3 cellular contexts compared by ENCODE assay signal in the genomic region with DNA sequence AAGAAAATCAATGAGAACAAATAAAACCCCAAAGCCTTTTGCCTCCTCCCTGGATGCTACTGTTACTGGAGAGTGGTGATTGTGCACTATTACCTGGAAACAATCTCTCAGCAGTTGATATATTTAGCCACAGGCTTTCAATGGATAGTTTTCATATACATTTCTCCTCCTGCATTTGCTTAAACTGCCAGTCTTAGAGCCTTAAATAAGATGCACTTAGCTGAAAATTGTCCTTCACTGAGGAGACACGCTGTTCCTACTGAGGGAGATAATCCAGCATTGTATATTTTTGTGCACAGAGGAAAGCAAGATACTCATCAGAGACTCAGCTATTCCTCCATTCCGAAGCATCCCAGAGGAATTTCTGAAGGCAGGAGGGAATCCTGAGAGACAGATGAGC.
"Had no signal": no experiment of that assay in that cellular context is flagged by ENCODE, and none has a peak within 500 bp of the region (broad histone marks: within the 10 kb centered on the region; RNA-seq: fewer than 3 reads in every experiment).

No MANE protein-coding gene starts in this region.

- H3K4me3 ChIP-seq: GM12878 had no signal

- DNase-seq: GDM1, GF-D8 had no signal
